Comparison of ENCODE assay signal across 12 cellular contexts in genomic region chr14:68181395-68182326, GRCh38.
DNase-seq lines count a peak whose midpoint lies in the region; ATAC-seq, FAIRE-seq and TF ChIP-seq lines count a peak whose summit lies in the region.
"Had no signal": no experiment of that assay in that cellular context is flagged by ENCODE, and none has a peak within 500 bp of the region (broad histone marks: within the 10 kb centered on the region; RNA-seq: fewer than 3 reads in every experiment).

No MANE protein-coding gene starts in this region.

- intact Hi-C loops in left colon (cut with DNase I, micrococcal nuclease) = no loop called here
- intact Hi-C loops in left cardiac atrium (cut with DNase I) = no loop called here
- intact Hi-C loops in A673 (cut with micrococcal nuclease; ENCODE audit: unreplicated experiment) = no loop called here

- peak overlapping the region; percentile 62 for H3K4me2 ChIP-seq in A549
- peak overlapping the region; percentile 60 for H3K4me2 ChIP-seq in GM23248 (ENCODE audit: unreplicated experiment)

- H3K27me3 ChIP-seq in GM23248 (replicated peaks; ENCODE audit: insufficient read depth) (no peaks in the 10 kb centered on the region), A673 (replicated peaks; ENCODE audit: insufficient read depth, low read depth, low read length, poor library complexity) (no peaks in the 10 kb centered on the region)
- H3K27me3 ChIP-seq: vagina had no signal

- peaks cover 16% of the 10 kb centered on the region for H3F3A ChIP-seq in GM23248 (ENCODE audit: insufficient read depth)

- H3K27me3 Mint-ChIP-seq in activated T-helper 17 cell treated with anti-CD3 and anti-CD28 coated beads, Interleukin-2, amount 50 U/mL, for 72 hours = no peaks in the 10 kb centered on the region
- H3K27me3 Mint-ChIP-seq: B cell had no signal

- H3K9ac ChIP-seq in GM23248 = no peak overlapping the region

- H3K9me3 ChIP-seq in A549 = peaks cover 7% of the 10 kb centered on the region; the same call in 2 of the 3 replicates
- H3K9me3 ChIP-seq in GM23248 (ENCODE audit: low read depth) = no peaks in the 10 kb centered on the region
- no peaks in the 10 kb centered on the region for H3K9me3 ChIP-seq in A673 (ENCODE audit: low read depth, low read length, poor library complexity, severe bottlenecking)
- H3K9me3 ChIP-seq: vagina had no signal

- H3K4me1 ChIP-seq in A549 (peaks cover 43% of the 10 kb centered on the region), GM23248 (ENCODE audit: insufficient read depth) (peaks cover 22% of the 10 kb centered on the region), A673 (ENCODE audit: insufficient read depth, low read length, poor library complexity, severe bottlenecking) (no peaks in the 10 kb centered on the region)

- H3K4me3 Mint-ChIP-seq in activated T-helper 17 cell treated with anti-CD3 and anti-CD28 coated beads, Interleukin-2, amount 50 U/mL, for 72 hours = peak overlapping the region; percentile 61

- DNase-seq in A549 (ENCODE audit: low read depth in 1 of 2, low spot score in 1 of 2) (peak in 1 of 2 experiments; percentile 46), GM23248 (peak; percentile 65), left colon (no peak), iPS-NIHi11 (ENCODE audit: low spot score) (no peak), left cardiac atrium (no peak), A673 (ENCODE audit: low spot score) (no peak)
- DNase-seq: NCI-H1417 treated with DMSO at 0.1 percent for 48 hours, SIG-M5 had no signal

- no peak; a peak in 1 of 5 replicates for TF ChIP-seq RAD21 in A549 (conservative IDR thresholded peaks at IDR 0.05 in 1 of 2, IDR thresholded peaks at IDR 0.05 in 1 of 2)

- H3K9me2 ChIP-seq in GM23248 (ENCODE audit: insufficient read depth) = no peaks in the 10 kb centered on the region

- 35% methylated on average over 3 of the region's 3 CpGs for WGBS in A549 (ENCODE audit: missing lambda C conversion rate)
- WGBS in GM23248 (ENCODE audit: low coverage in 1 of 2, low lambda C conversion rate in 2 of 2, missing lambda C conversion rate in 2 of 2), 2 experiments = 7 to 14% methylated on average over 3 of the region's 3 CpGs

- TF ChIP-seq EP300 in A549 (IDR thresholded peaks at IDR 0.05) = peak; percentile 23 to 64; a peak in 1 of 5 replicates

- H3K27ac Mint-ChIP-seq in activated T-helper 17 cell treated with anti-CD3 and anti-CD28 coated beads, Interleukin-2, amount 50 U/mL, for 72 hours = no peak overlapping the region
- H3K27ac Mint-ChIP-seq: B cell had no signal

- TF ChIP-seq CTCF in A549 (IDR thresholded peaks at IDR 0.05) (no peak), A673 (conservative IDR thresholded peaks at IDR 0.05; ENCODE audit: low read depth, low read length) (no peak)

- H3K79me2 ChIP-seq in GM23248 (ENCODE audit: insufficient read depth) = no peaks in the 10 kb centered on the region

- peaks cover 30% of the 10 kb centered on the region for H3K4me1 Mint-ChIP-seq in activated T-helper 17 cell treated with anti-CD3 and anti-CD28 coated beads, Interleukin-2, amount 50 U/mL, for 72 hours

- peak overlapping the region; percentile 26 for H2AFZ ChIP-seq in GM23248

- no TSS peak for BruUV-seq in A673 (replicated peaks; lab: Mats Ljungman, UMichigan)

- CTCF ChIA-PET in A549 (lab: Yijun Ruan, JAX) (interaction anchor here (1.2 to 1.7 kb wide), 4 partner anchors 10 to 248 kb away, joined by 3 to 4 read pairs (median 4); no protein-coding TSS in a partner anchor), A673 (lab: Charles Lee) (no interaction called here)

- no peaks in the 10 kb centered on the region for H3K36me3 ChIP-seq in GM23248 (ENCODE audit: low read depth)
- H3K36me3 ChIP-seq in A673 (ENCODE audit: insufficient read depth, low read length, poor library complexity, severe bottlenecking) = no peaks in the 10 kb centered on the region
- H3K36me3 ChIP-seq: vagina had no signal

- TF ChIP-seq POLR2A in A549 (IDR thresholded peaks at IDR 0.05; ENCODE audit: low read length) = no peak

- no peak for FAIRE-seq in A549 (lab: Jason Lieb, UNC)

- H3K27ac ChIP-seq in A549 (peak overlapping the region; percentile 80 to 88), GM23248 (0 out of 2 replicates have a peak overlapping the region, but pooled peaks have one; percentile 6), A673 (ENCODE audit: low read depth, low read length, poor library complexity, severe bottlenecking) (no peak overlapping the region)
- H3K27ac ChIP-seq: vagina had no signal

- H3K9me3 Mint-ChIP-seq in activated T-helper 17 cell treated with anti-CD3 and anti-CD28 coated beads, Interleukin-2, amount 50 U/mL, for 72 hours = no peaks in the 10 kb centered on the region

- POLR2A ChIA-PET in A549 (lab: Yijun Ruan, JAX) (interaction anchor here (0.5 to 1.6 kb wide), 3 partner anchors 9 to 86 kb away, joined by 5 to 9 read pairs (median 7); no protein-coding TSS in a partner anchor), A673 (lab: Charles Lee; ENCODE audit: low non-redundant PET) (no interaction called here)

- peak; percentile 78 to 84 for ATAC-seq in A549
- peak; percentile 49 for ATAC-seq in activated T-helper 17 cell treated with anti-CD3 and anti-CD28 coated beads, Interleukin-2, amount 50 U/mL, for 72 hours (replicated peaks)
- peak; percentile 44 for ATAC-seq in left colon
- no peak for ATAC-seq in left cardiac atrium
- ATAC-seq in GM19463 (IDR thresholded peaks at IDR 0.05; ENCODE audit: unreplicated experiment) = no peak

- H4K20me1 ChIP-seq in GM23248 (ENCODE audit: insufficient read depth) = no peaks in the 10 kb centered on the region

- in situ Hi-C loops in GM23248 (cut with MboI) = no loop called here

- no peaks in the 10 kb centered on the region for H3K36me3 Mint-ChIP-seq in activated T-helper 17 cell treated with anti-CD3 and anti-CD28 coated beads, Interleukin-2, amount 50 U/mL, for 72 hours (ENCODE audit: low read depth)

- H3K4me3 ChIP-seq in A549 = no peak overlapping the region
- peak overlapping the region; percentile 21; the same call in 1 of the 2 replicates for H3K4me3 ChIP-seq in GM23248
- H3K4me3 ChIP-seq in A673 (ENCODE audit: low read depth, low read length, poor library complexity, severe bottlenecking) = no peak overlapping the region
- H3K4me3 ChIP-seq: vagina had no signal

TF ChIP-seq in A549, 52 proteins besides CTCF, POLR2A, EP300 and RAD21 (continues in another document):
- TF ChIP-seq JUN (IDR thresholded peaks at IDR 0.05) (peak; percentile 57 to 63; a peak in 3 of 5 replicates), MAX (IDR thresholded peaks at IDR 0.05) (no peak), ATOH8 (CRISPR knock-in tag; IDR thresholded peaks at IDR 0.05; ENCODE audit: low read depth) (no peak), RCOR1 (IDR thresholded peaks at IDR 0.05; ENCODE audit: low read depth, low read length) (no peak), CHD4 (IDR thresholded peaks at IDR 0.05; ENCODE audit: borderline replicate concordance) (no peak), POLR2AphosphoS2 (conservative IDR thresholded peaks at IDR 0.05; ENCODE audit: low read length) (no peak), NPAS2 (CRISPR knock-in tag; IDR thresholded peaks at IDR 0.05; ENCODE audit: borderline replicate concordance) (no peak), HMGXB4 (CRISPR knock-in tag; IDR thresholded peaks at IDR 0.05; ENCODE audit: borderline replicate concordance) (no peak), PBX3 (IDR thresholded peaks at IDR 0.05) (no peak), FOSL2 (IDR thresholded peaks at IDR 0.05) (peak; percentile 55; the same call in 1 of the 2 replicates), FOSL2 (CRISPR knock-in tag; IDR thresholded peaks at IDR 0.05) (peak; percentile 66), KDM1A (IDR thresholded peaks at IDR 0.05; ENCODE audit: low read depth) (no peak), NR3C1 (IDR thresholded peaks at IDR 0.05) (no peak), SMC3 (IDR thresholded peaks at IDR 0.05) (0 out of 3 replicates have a peak, but pooled peaks have one; percentile 16)

Comparison
In these comparisons a context has a peak if more than half of its experiments do, and no peak if none do; other contexts are left out.
1. ATAC-seq: peak in A549 (2 of 2), activated T-helper 17 cell treated with anti-CD3 and anti-CD28 coated beads, Interleukin-2, amount 50 U/mL, for 72 hours (single experiment) and left colon (single experiment); none in left cardiac atrium (0 of 2) and GM19463 (single experiment).